ENCODE assay signal across 1 cellular context in the genomic region with DNA sequence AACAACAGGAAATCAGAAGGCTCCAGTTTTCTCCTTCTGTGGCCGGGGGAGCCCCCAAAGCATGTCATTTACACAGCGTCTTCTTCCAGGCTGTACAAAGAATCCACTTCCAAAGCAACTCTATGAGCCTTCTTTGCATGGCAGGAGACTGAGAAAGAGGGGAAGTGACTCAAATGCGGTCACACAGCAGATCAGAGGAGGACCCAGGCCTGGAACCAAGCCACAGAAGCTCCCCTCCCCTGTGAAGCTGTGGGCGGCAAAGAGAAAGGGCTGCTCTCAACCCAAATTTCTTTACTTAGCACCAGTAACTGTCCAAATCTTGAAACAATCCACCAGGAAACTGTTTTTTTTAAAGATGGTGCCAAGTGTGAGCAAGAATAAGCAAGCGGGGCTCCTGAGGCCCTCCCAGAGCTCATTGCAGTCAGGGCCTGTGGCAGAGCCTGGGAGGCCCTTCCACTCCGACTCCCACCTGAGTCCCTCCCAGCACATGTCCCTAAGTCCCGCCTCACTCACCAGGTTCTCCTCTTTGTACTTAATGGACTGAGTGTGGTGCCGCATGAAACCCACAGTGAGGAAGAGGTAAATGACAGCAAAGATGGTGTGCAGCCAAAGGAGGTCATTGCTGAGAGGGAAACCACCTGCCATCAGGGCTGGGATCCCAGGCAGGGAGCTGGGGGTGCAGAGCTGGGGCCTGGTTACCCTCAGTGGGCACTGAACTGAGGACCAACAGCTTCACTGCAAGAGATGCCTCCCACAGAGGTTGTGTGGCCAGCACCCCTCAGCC.
TF ChIP-seq lines count a peak whose summit lies in the region.

No MANE protein-coding gene starts in this region.

TF ChIP-seq in K562, 482 proteins besides CTCF, POLR2A, EP300 and RAD21:
- TF ChIP-seq CHD2 (IDR thresholded peaks at IDR 0.05; ENCODE audit: low read depth, low read length) (no peak), POLR2AphosphoS5 (IDR thresholded peaks at IDR 0.05; ENCODE audit: control insufficient read depth, insufficient read depth, low read depth, low read length) (no peak), L3MBTL2 (IDR thresholded peaks at IDR 0.05) (no peak), SPI1 (IDR thresholded peaks at IDR 0.05; ENCODE audit: borderline replicate concordance, low read depth, low read length) (peak; percentile 53; the same call in 1 of the 2 replicates), ZNF551 (CRISPR knock-in tag; IDR thresholded peaks at IDR 0.05) (no peak), NCOR1 (IDR thresholded peaks at IDR 0.05) (no peak), EGR1 (conservative IDR thresholded peaks at IDR 0.05) (0 out of 2 replicates have a peak, but pooled peaks have one; percentile 10), TEAD2 (tag; IDR thresholded peaks at IDR 0.05) (no peak), NFYB (IDR thresholded peaks at IDR 0.05; ENCODE audit: extremely low read depth, insufficient read length) (no peak), ZNF174 (CRISPR knock-in tag; IDR thresholded peaks at IDR 0.05) (no peak), NFIC (IDR thresholded peaks at IDR 0.05) (0 out of 2 replicates have a peak, but pooled peaks have one; percentile 6), ATF7 (IDR thresholded peaks at IDR 0.05) (no peak), KLF10 (CRISPR knock-in tag; IDR thresholded peaks at IDR 0.05) (no peak)
